Comparison of ENCODE assay signal across 8 cellular contexts in genomic region chr11:369336-370018, GRCh38. TPM values are rescaled to one million over a fixed set of nuclear protein-coding genes. Genes with fewer than 3 reads are reported as not detected.
DNase-seq lines count a peak whose midpoint lies in the region; ATAC-seq and TF ChIP-seq lines count a peak whose summit lies in the region.

B4GALNT4 (plus strand) TSS chr11:369499; CDS start chr11:369804, 305 bp downstream.

- 1% methylated on average over 32 of the region's 118 CpGs; no CpG with 5 or more reads in 1 of the 2 donors for WGBS in body of pancreas, 2 donors
- whole genome bisulfite sequencing in urinary bladder: 2% methylated on average over 96 of the region's 118 CpGs

- intact Hi-C loops in body of pancreas (cut with DNase I): loop anchor here (10.0 kb wide), 1 partner anchor 135 kb away; the partner anchor contains the start of genes PSMD13 and SIRT3

- H3K9me3 ChIP-seq in body of pancreas: no peaks in the 10 kb centered on the region

- H3K4me1 ChIP-seq in body of pancreas (peaks cover 6% of the 10 kb centered on the region), urinary bladder (ENCODE audit: insufficient read depth) (no peaks in the 10 kb centered on the region)

- TF ChIP-seq CTCF in body of pancreas (IDR thresholded peaks at IDR 0.05): no peak
- no peak for TF ChIP-seq CTCF in kidney epithelial cell (IDR thresholded peaks at IDR 0.05; ENCODE audit: insufficient read depth, low read length, poor library complexity, severe bottlenecking)

- ATAC-seq in body of pancreas: peak; percentile 48
- ATAC-seq in HG02798 (IDR thresholded peaks at IDR 0.05; ENCODE audit: poor library complexity, unreplicated experiment): no peak

- H3K4me3 ChIP-seq in body of pancreas (no peak within 1 kb of the TSS), kidney epithelial cell (ENCODE audit: low read depth, low read length) (peak within 1 kb of the TSS; percentile 45), urinary bladder (ENCODE audit: low read depth, low read length) (peak within 1 kb of the TSS; percentile 48)

- no peak within 1 kb of the TSS for H3K27ac ChIP-seq in body of pancreas
- no peak within 1 kb of the TSS for H3K27ac ChIP-seq in urinary bladder (ENCODE audit: low read depth)

- TF ChIP-seq POLR2A in body of pancreas (IDR thresholded peaks at IDR 0.05): no peak
- no peak for TF ChIP-seq POLR2A in erythroblast (IDR thresholded peaks at IDR 0.05; ENCODE audit: low read length)

- H3K36me3 ChIP-seq in body of pancreas (replicated peaks in 1 of 2; ENCODE audit: insufficient read depth in 1 of 2, low read depth in 2 of 2) (no peaks in the 10 kb centered on the region), kidney epithelial cell (ENCODE audit: control insufficient read depth, insufficient read depth, low read length) (no peaks in the 10 kb centered on the region), urinary bladder (ENCODE audit: insufficient read depth) (no peaks in the 10 kb centered on the region)

- DNase-seq in D341Med (ENCODE audit: low spot score) (peak; percentile 96), NCI-H2171 treated with DMSO at 0.1 percent for 48 hours (lab: John Stamatoyannopoulos, UW) (peak; percentile 11), body of pancreas (peak in 1 of 4 donors; percentile 35), kidney epithelial cell (ENCODE audit: low read depth) (no peak), erythroblast (lab: John Stamatoyannopoulos, UW) (no peak), glomerular visceral epithelial cell (ENCODE audit: extremely low spot score) (no peak)

- peaks cover 0 to 5% of the 10 kb centered on the region in 2 donors for H3K27me3 ChIP-seq in body of pancreas
- peaks cover 42% of the 10 kb centered on the region for H3K27me3 ChIP-seq in kidney epithelial cell (ENCODE audit: control insufficient read depth, insufficient read depth, low read length)

RNA-seq across cellular contexts. Expression of gene B4GALNT4, which starts in this region (rescaled TPM):
- total RNA-seq in body of pancreas (1 to 10 TPM in 1 of 2 donors, not detected in 1; 2.1 TPM), kidney epithelial cell (24.2 and 31.6 TPM in 2 replicates), urinary bladder (13.4 TPM)
- 5.1 TPM for polyA plus RNA-seq in urinary bladder

Comparison
In these comparisons a context has a peak if more than half of its experiments do, and no peak if none do; other contexts are left out.
1. DNase-seq: peak in D341Med (single experiment) and NCI-H2171 treated with DMSO at 0.1 percent for 48 hours (single experiment); none in kidney epithelial cell (single experiment), erythroblast (0 of 2) and glomerular visceral epithelial cell (single experiment).
2. H3K4me3 ChIP-seq: peak in kidney epithelial cell (single experiment) and urinary bladder (single experiment); none in body of pancreas (0 of 2).